Comparison of ENCODE assay signal across 8 cellular contexts in the genomic region with DNA sequence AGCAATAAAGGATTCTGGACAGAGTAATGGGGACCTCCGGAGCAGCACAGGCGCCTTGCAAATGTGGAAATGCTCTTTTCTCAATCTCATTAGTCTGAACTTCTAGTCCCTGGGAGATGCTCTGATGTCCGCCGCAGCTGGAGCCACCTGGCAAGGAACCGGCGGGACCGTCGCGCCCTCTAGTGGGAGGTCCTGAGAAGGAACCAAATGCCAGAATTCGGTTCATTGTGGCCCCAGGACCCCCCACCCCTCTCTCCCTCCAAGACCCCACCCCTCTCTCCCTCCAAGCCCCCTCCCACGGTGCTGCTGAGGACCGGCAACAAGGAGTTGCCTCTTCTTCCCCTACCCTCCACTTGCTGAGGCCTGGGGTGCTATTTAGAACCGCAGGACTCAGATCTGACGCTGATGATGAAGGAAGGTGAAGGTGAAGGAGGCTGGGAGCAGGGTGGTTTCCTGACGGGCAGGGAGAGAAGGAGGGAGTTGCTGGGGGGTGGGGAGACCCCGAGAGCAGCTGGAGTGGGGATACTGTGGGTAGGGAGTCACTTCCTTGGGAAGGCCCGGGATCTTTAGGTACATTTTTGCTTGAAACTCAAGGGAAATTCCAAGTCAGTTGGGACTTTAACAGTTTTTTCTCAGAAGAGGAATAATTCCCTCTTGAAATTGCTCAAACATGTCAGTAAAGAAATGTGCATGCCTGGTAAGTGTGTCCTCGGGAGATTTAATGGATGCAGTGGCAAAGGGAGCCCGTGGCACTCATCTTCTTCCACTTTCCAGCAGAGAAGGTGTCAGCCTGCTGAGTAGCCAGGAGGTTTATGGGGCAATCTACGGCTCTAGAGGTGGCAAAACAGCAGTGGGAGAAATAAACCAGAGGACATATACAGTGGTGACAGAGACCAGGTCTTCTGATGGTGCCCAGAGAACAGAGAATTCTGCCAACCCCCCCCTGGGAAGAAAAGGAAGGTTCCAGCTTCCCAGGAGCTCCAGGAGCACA. TPM values are rescaled to one million over a fixed set of nuclear protein-coding genes. Genes with fewer than 3 reads are reported as not detected.
DNase-seq lines count a peak whose midpoint lies in the region; ATAC-seq, FAIRE-seq and TF ChIP-seq lines count a peak whose summit lies in the region.

No MANE protein-coding gene starts in this region.

- H3K27ac ChIP-seq in H1 (ENCODE audit: low read depth, low read length) (no peak overlapping the region), tibial artery (no peak overlapping the region)

- peak overlapping the region; percentile 78; the same call in 1 of the 2 replicates for H2BK12ac ChIP-seq in H1 (ENCODE audit: low read depth, low read length)

- H3K23ac ChIP-seq in H1 (ENCODE audit: insufficient read length), result no peak overlapping the region

- no peaks in the 10 kb centered on the region for H3K36me3 Mint-ChIP-seq in activated CD8-positive, alpha-beta T cell treated with anti-CD3 and anti-CD28 coated beads, Interleukin-2, amount 10 ng/mL, durations not matched to agents 7 days and 5 days (ENCODE audit: low read depth)

- H3K4me1 ChIP-seq in H1 (replicated peaks in 1 of 4; ENCODE audit: control insufficient read depth in 3 of 4, insufficient read depth in 4 of 4, low read length in 3 of 4) (peaks cover 30 to 48% (median 34%) of the 10 kb centered on the region in 4 experiments), tibial artery (peaks cover 0 to 14% (median 0%) of the 10 kb centered on the region in 4 donors)

- peak overlapping the region; percentile 53 for H2BK5ac ChIP-seq in H1 (ENCODE audit: low read depth, low read length)

- H2BK120ac ChIP-seq in H1 (replicated peaks; ENCODE audit: low read depth, low read length), result no peak overlapping the region

- H3K27me3 Mint-ChIP-seq in activated CD8-positive, alpha-beta T cell treated with anti-CD3 and anti-CD28 coated beads, Interleukin-2, amount 10 ng/mL, durations not matched to agents 7 days and 5 days (ENCODE audit: low read depth), result peaks cover 12% of the 10 kb centered on the region

- no peaks in the 10 kb centered on the region for H3K79me1 ChIP-seq in H1 (ENCODE audit: low read depth, low read length)

- peak overlapping the region; percentile 89; the same call in 1 of the 2 replicates for H2AK5ac ChIP-seq in H1 (ENCODE audit: low read depth, low read length)

- peak overlapping the region; percentile 48 for H3K4ac ChIP-seq in H1 (replicated peaks; ENCODE audit: insufficient read length, low read depth, low read length)

- peaks cover 26% of the 10 kb centered on the region for H3K4me1 Mint-ChIP-seq in activated CD8-positive, alpha-beta T cell treated with anti-CD3 and anti-CD28 coated beads, Interleukin-2, amount 10 ng/mL, durations not matched to agents 7 days and 5 days (ENCODE audit: low read depth)

- no peak for TF ChIP-seq POLR2A in H1 (IDR thresholded peaks at IDR 0.05; ENCODE audit: control extremely low read depth in 1 of 2, low read depth in 2 of 2, low read length in 2 of 2)

- no peak overlapping the region for H3K9ac ChIP-seq in H1 (replicated peaks in 1 of 4; ENCODE audit: extremely low read depth in 1 of 4, low read depth in 3 of 4, low read length in 3 of 4)

- H3K23me2 ChIP-seq in H1 (ENCODE audit: low read depth, low read length), result 0 out of 2 replicates have a peak, but pooled peaks cover 2% of the 10 kb centered on the region

- H3K56ac ChIP-seq in H1 (replicated peaks; ENCODE audit: insufficient read length, low read depth, low read length), result no peak overlapping the region

- no peaks in the 10 kb centered on the region for H3K9me3 ChIP-seq in H1 (ENCODE audit: insufficient read depth in 2 of 2, low read depth in 1 of 2, low read length in 1 of 2)
- H3K9me3 ChIP-seq in tibial artery, result no peaks in the 10 kb centered on the region

- no peaks in the 10 kb centered on the region for H4K20me1 ChIP-seq in H1 (replicated peaks in 1 of 2; ENCODE audit: control insufficient read depth in 1 of 2, insufficient read depth in 2 of 2, low read length in 2 of 2)

- no peak for ATAC-seq in activated CD8-positive, alpha-beta T cell treated with anti-CD3 and anti-CD28 coated beads, Interleukin-2, amount 10 ng/mL, durations not matched to agents 7 days and 5 days

- FAIRE-seq in H1 (lab: Jason Lieb, UNC), result no peak

- H2AFZ ChIP-seq in H1 (ENCODE audit: low read length), result no peak overlapping the region; the same call in 1 of the 2 replicates

- intact Hi-C loops in tibial artery (cut with DNase I; ENCODE audit: low total_unique reads), result no loop called here

- H3K14ac ChIP-seq in H1 (ENCODE audit: insufficient read length), result no peak overlapping the region

- no peaks in the 10 kb centered on the region for H3K9me3 Mint-ChIP-seq in activated CD8-positive, alpha-beta T cell treated with anti-CD3 and anti-CD28 coated beads, Interleukin-2, amount 10 ng/mL, durations not matched to agents 7 days and 5 days (ENCODE audit: insufficient read depth)

- peak; percentile 60 to 74 for TF ChIP-seq RAD21 in H1 (IDR thresholded peaks at IDR 0.05 in 1 of 2, conservative IDR thresholded peaks at IDR 0.05 in 1 of 2; ENCODE audit: low read depth in 2 of 2, low read length in 2 of 2)

- TF ChIP-seq EP300 in H1 (IDR thresholded peaks at IDR 0.05; ENCODE audit: borderline replicate concordance in 1 of 2, low read depth in 2 of 2, low read length in 2 of 2), result 0 out of 3 replicates have a peak, but pooled peaks of 1 of the 2 experiments have one; percentile 28

- H4K8ac ChIP-seq in H1 (ENCODE audit: extremely low read depth, insufficient read depth, low read length), result peak overlapping the region; percentile 60; the same call in 1 of the 2 replicates

- no peak overlapping the region for H4K91ac ChIP-seq in H1 (replicated peaks; ENCODE audit: insufficient read length, low read length)

- H4K5ac ChIP-seq in H1 (ENCODE audit: insufficient read length, low read depth, low read length), result peak overlapping the region; percentile 32

- no peak overlapping the region for H3K4me3 Mint-ChIP-seq in activated CD8-positive, alpha-beta T cell treated with anti-CD3 and anti-CD28 coated beads, Interleukin-2, amount 10 ng/mL, durations not matched to agents 7 days and 5 days

- H2BK20ac ChIP-seq in H1 (ENCODE audit: low read length), result peak overlapping the region; percentile 97; the same call in 1 of the 2 replicates

- CTCF ChIA-PET in activated CD8-positive, alpha-beta T cell treated with anti-CD3 and anti-CD28 coated beads, Interleukin-2, amount 10 ng/mL, durations not matched to agents 7 days and 5 days (lab: Charles Lee), result interaction anchor here (0.7 to 5.9 kb wide), 12 partner anchors 11 to 118 kb away, joined by 3 to 89 read pairs (median 6); no protein-coding TSS in a partner anchor
- CTCF ChIA-PET in H1 (lab: Charles Lee; ENCODE audit: partially characterized antibody), result interaction anchor here (0.6 to 12.6 kb wide), 33 partner anchors 8 to 157 kb away, joined by 3 to 338 read pairs (median 4); no protein-coding TSS in a partner anchor

- H3K79me2 ChIP-seq in H1 (ENCODE audit: control insufficient read depth in 1 of 2, insufficient read depth in 2 of 2, low read length in 2 of 2), result no peaks in the 10 kb centered on the region

- peak overlapping the region; percentile 22 to 60; a peak in 3 of 4 replicates for H3K4me2 ChIP-seq in H1 (ENCODE audit: insufficient read depth in 1 of 2, low read depth in 2 of 2, low read length in 2 of 2)

- H3K4me3 ChIP-seq in H1 (ENCODE audit: extremely low read depth in 1 of 4, insufficient read depth in 2 of 4, low read depth in 3 of 4, low read length in 4 of 4) (peak overlapping the region in 2 of 4 experiments; percentile 4 to 51; a peak in 3 of 8 replicates), tibial artery (no peak overlapping the region)

- no peaks in the 10 kb centered on the region for H3K27me3 ChIP-seq in H1 (replicated peaks in 1 of 4; ENCODE audit: control insufficient read depth in 3 of 4, extremely low read depth in 1 of 4, insufficient read depth in 3 of 4, low read length in 3 of 4)
- H3K27me3 ChIP-seq in tibial artery, result peaks cover 0 to 52% of the 10 kb centered on the region in 2 donors

- peak; percentile 41 for DNase-seq in A172 (ENCODE audit: low spot score)
- DNase-seq in GM19240 (ENCODE audit: insufficient read length, low spot score), result peak; percentile 64
- DNase-seq in NCI-H524 treated with DMSO at 0.1 percent for 48 hours (lab: John Stamatoyannopoulos, UW), result peak; percentile 3
- DNase-seq in activated CD8-positive, alpha-beta T cell treated with anti-CD3 and anti-CD28 coated beads, Interleukin-2, amount 10 ng/mL, durations not matched to agents 7 days and 5 days, result peak; percentile 79
- peak; percentile 59 to 90 for DNase-seq in H1 (ENCODE audit: low read depth in 1 of 2, low spot score in 2 of 2)
- DNase-seq in midbrain (lab: John Stamatoyannopoulos, UW), result peak; percentile 26
- DNase-seq in stimulated activated CD8-positive, alpha-beta memory T cell treated with anti-CD3 and anti-CD28 coated beads, Interleukin-4, amount 100 ng/mL, for 48 hours, result peak; percentile 85
- DNase-seq in tibial artery, result no peak

- 0 out of 2 replicates have a peak overlapping the region, but pooled peaks have one; percentile 65 for H2BK15ac ChIP-seq in H1 (ENCODE audit: low read length)

- H3K18ac ChIP-seq in H1 (ENCODE audit: extremely low read depth, low read length), result peak overlapping the region; percentile 91

- POLR2A ChIA-PET in activated CD8-positive, alpha-beta T cell treated with anti-CD3 and anti-CD28 coated beads, Interleukin-2, amount 10 ng/mL, durations not matched to agents 7 days and 5 days (lab: Charles Lee), result interaction anchor here (1.0 kb wide), 1 partner anchor 53 kb away, joined by 3 read pairs; a partner anchor contains a TSS
- POLR2A ChIA-PET in H1 (lab: Charles Lee; ENCODE audit: partially characterized antibody), result interaction anchor here (0.7 to 2.0 kb wide), 4 partner anchors 27 to 96 kb away, joined by 4 to 5 read pairs (median 5); no protein-coding TSS in a partner anchor

- TF ChIP-seq CTCF in H1 (IDR thresholded peaks at IDR 0.05; ENCODE audit: control extremely low read depth in 1 of 3, insufficient read depth in 1 of 3, low read depth in 1 of 3, low read length in 3 of 3), result peak; percentile 73 to 83 (median 78)
- peak in 1 of 2 experiments; percentile 55 for TF ChIP-seq CTCF in tibial artery (IDR thresholded peaks at IDR 0.05)

- H3K36me3 ChIP-seq in H1 (ENCODE audit: control insufficient read depth in 2 of 4, insufficient read depth in 4 of 4, low read length in 3 of 4), result no peaks in the 10 kb centered on the region
- no peaks in the 10 kb centered on the region for H3K36me3 ChIP-seq in tibial artery

- no peak overlapping the region for H3K27ac Mint-ChIP-seq in activated CD8-positive, alpha-beta T cell treated with anti-CD3 and anti-CD28 coated beads, Interleukin-2, amount 10 ng/mL, durations not matched to agents 7 days and 5 days

- WGBS in H1 (ENCODE audit: extremely low coverage in 1 of 2, insufficient coverage in 1 of 2, insufficient read length in 1 of 2, insufficient replicate concordance in 2 of 2, low coverage in 1 of 2, low lambda C conversion rate in 2 of 2, missing lambda C conversion rate in 1 of 2), 2 experiments, result 29% methylated on average over 19 of the region's 20 CpGs; no CpG with 5 or more reads in 1 of the 2 experiments

RNA-seq across cellular contexts. Expression of a gene that starts 42.6 kb away (rescaled TPM):
- not detected in 2 replicates for total RNA-seq in A172 (2014; rRNA removed; shearing (Covaris generic))
- total RNA-seq in activated CD8-positive, alpha-beta T cell treated with anti-CD3 and anti-CD28 coated beads, Interleukin-2, amount 10 ng/mL, durations not matched to agents 7 days and 5 days, result not detected
- 0.28 and 0.31 TPM in 2 replicates for total RNA-seq in H1 (2021; fragmentation: NEBNext Ultra II Directional; extraction: Animal tissue kit (Norgen Biotek cat#: 25700))
- 0.91 and 0.98 TPM in 2 replicates for polyA plus RNA-seq in H1 (2011; rRNA removed)
- 0.66 TPM for polyA plus RNA-seq in H1 (2011; cell fraction: cytosol; rRNA removed)
- 0.74 TPM for polyA plus RNA-seq in H1 (2011; cell fraction: nucleus; rRNA removed)
- polyA plus RNA-seq in H1 (2012, experiment 1 of 2), result 0.20 to 0.56 TPM (median 0.46 TPM) in 3 of 4 replicates, not detected in the other
- polyA plus RNA-seq in H1 (2012, experiment 2 of 2), result 0.42 TPM
- 0.08 TPM for polyA plus RNA-seq in H1 (2013, experiment 1 of 2)
- 0.07 TPM for polyA plus RNA-seq in H1 (2013, experiment 2 of 2)
- 0.54 TPM in 1 of 2 replicates, not detected in the other for polyA minus RNA-seq in H1 (2011; rRNA and poly(A)+ RNA removed)
- not detected for polyA minus RNA-seq in H1 (2011; cell fraction: cytosol; rRNA and poly(A)+ RNA removed)
- polyA minus RNA-seq in H1 (2011; cell fraction: nucleus; rRNA and poly(A)+ RNA removed), result 0.70 TPM

RNA-seq across cellular contexts. Expression of a gene that starts 52.4 kb away (rescaled TPM):
- 70.3 and 74.7 TPM in 2 replicates for total RNA-seq in A172 (2014; rRNA removed; shearing (Covaris generic))
- total RNA-seq in activated CD8-positive, alpha-beta T cell treated with anti-CD3 and anti-CD28 coated beads, Interleukin-2, amount 10 ng/mL, durations not matched to agents 7 days and 5 days, result 10 to 100 TPM; 28.8 to 31.1 TPM
- 48.9 and 49.8 TPM in 2 replicates for total RNA-seq in H1 (2021; fragmentation: NEBNext Ultra II Directional; extraction: Animal tissue kit (Norgen Biotek cat#: 25700))
- polyA plus RNA-seq in H1 (2011; rRNA removed), result 55.9 and 64.9 TPM in 2 replicates
- polyA plus RNA-seq in H1 (2011; cell fraction: cytosol; rRNA removed), result 105 TPM
- polyA plus RNA-seq in H1 (2011; cell fraction: nucleus; rRNA removed), result 55.5 TPM
- polyA plus RNA-seq in H1 (2012, experiment 1 of 2), result 46.4 to 65.2 TPM (median 63.9 TPM) in 4 replicates
- polyA plus RNA-seq in H1 (2012, experiment 2 of 2), result 60.3 TPM
- polyA plus RNA-seq in H1 (2013, experiment 1 of 2), result 25.2 TPM
- 27.1 TPM for polyA plus RNA-seq in H1 (2013, experiment 2 of 2)
- 44.4 and 61.4 TPM in 2 replicates for polyA minus RNA-seq in H1 (2011; rRNA and poly(A)+ RNA removed)
- 20.8 TPM for polyA minus RNA-seq in H1 (2011; cell fraction: cytosol; rRNA and poly(A)+ RNA removed)
- polyA minus RNA-seq in H1 (2011; cell fraction: nucleus; rRNA and poly(A)+ RNA removed), result 15.7 TPM

Comparison
In these comparisons a context has a peak if more than half of its experiments do, and no peak if none do; other contexts are left out.
1. DNase-seq: peak in A172 (single experiment), GM19240 (single experiment), NCI-H524 treated with DMSO at 0.1 percent for 48 hours (single experiment), activated CD8-positive, alpha-beta T cell treated with anti-CD3 and anti-CD28 coated beads, Interleukin-2, amount 10 ng/mL, durations not matched to agents 7 days and 5 days (single experiment), H1 (2 of 2), midbrain (single experiment) and stimulated activated CD8-positive, alpha-beta memory T cell treated with anti-CD3 and anti-CD28 coated beads, Interleukin-4, amount 100 ng/mL, for 48 hours (single experiment); none in tibial artery (0 of 2).